Comparison of ENCODE assay signal across 8 cellular contexts in genomic region chr10:44958897-44959242, GRCh38. TPM values are rescaled to one million over a fixed set of nuclear protein-coding genes. Genes with fewer than 3 reads are reported as not detected.
DNase-seq lines count a peak whose midpoint lies in the region; ATAC-seq and TF ChIP-seq lines count a peak whose summit lies in the region.

No MANE protein-coding gene starts in this region.

- H2AFZ ChIP-seq in OCI-LY1 (ENCODE audit: low read length) (peak overlapping the region; percentile 49; the same call in 1 of the 2 replicates), neural progenitor cell (replicated peaks) (peak overlapping the region; percentile 86)

- H3K27ac ChIP-seq in OCI-LY1 (ENCODE audit: low read depth, low read length, poor library complexity, severe bottlenecking), result no peak overlapping the region
- no peak overlapping the region for H3K27ac ChIP-seq in neural progenitor cell

- no peaks in the 10 kb centered on the region for H3K79me2 ChIP-seq in OCI-LY1 (ENCODE audit: insufficient read depth, low read length)
- peaks cover 14% of the 10 kb centered on the region for H3K79me2 ChIP-seq in neural progenitor cell (ENCODE audit: low read depth)

- TF ChIP-seq CTCF in OCI-LY1 (IDR thresholded peaks at IDR 0.05; ENCODE audit: low read length) (no peak), neural progenitor cell (IDR thresholded peaks at IDR 0.05) (no peak)

- ATAC-seq in HG02981 (IDR thresholded peaks at IDR 0.05; ENCODE audit: unreplicated experiment), result no peak

- H3K9me3 Mint-ChIP-seq in neural progenitor cell, result no peaks in the 10 kb centered on the region

- H3K9me2 ChIP-seq in OCI-LY1 (ENCODE audit: low read depth, low read length), result no peaks in the 10 kb centered on the region

- peak; percentile 80 for DNase-seq in CD1c-positive myeloid dendritic cell (ENCODE audit: extremely low spot score)
- DNase-seq in neural progenitor cell (ENCODE audit: low spot score), result no peak
- no peak for DNase-seq in hypothalamus (lab: John Stamatoyannopoulos, UW)
- DNase-seq in EL, result no peak
- no peak for DNase-seq in NCI-H2171 (lab: John Stamatoyannopoulos, UW)

- H3K36me3 ChIP-seq in OCI-LY1 (ENCODE audit: insufficient read depth, low read length) (no peaks in the 10 kb centered on the region; the same call in 1 of the 2 replicates), endocrine pancreas (ENCODE audit: control insufficient read depth, insufficient read depth, low read length) (no peaks in the 10 kb centered on the region), neural progenitor cell (no peaks in the 10 kb centered on the region)

- H3K4me3 ChIP-seq in OCI-LY1 (ENCODE audit: low read depth, low read length, poor library complexity, severe bottlenecking) (peak overlapping the region; percentile 68), endocrine pancreas (ENCODE audit: control insufficient read depth, insufficient read depth, low read length) (peak overlapping the region; percentile 38), neural progenitor cell (peak overlapping the region; percentile 75)

- peaks cover 13% of the 10 kb centered on the region for H3K4me1 ChIP-seq in OCI-LY1 (ENCODE audit: insufficient read depth, low read length, severe bottlenecking)
- peaks cover 10% of the 10 kb centered on the region for H3K4me1 ChIP-seq in endocrine pancreas (ENCODE audit: control insufficient read depth, insufficient read depth, low read length)
- H3K4me1 ChIP-seq in neural progenitor cell, result peaks cover 34% of the 10 kb centered on the region

- peaks cover 54% of the 10 kb centered on the region for H3K4me1 Mint-ChIP-seq in neural progenitor cell

- no peaks in the 10 kb centered on the region for H3F3A ChIP-seq in OCI-LY1 (ENCODE audit: insufficient read depth, low read length)
- peaks cover 11% of the 10 kb centered on the region for H3F3A ChIP-seq in neural progenitor cell (ENCODE audit: low read depth)

- no peaks in the 10 kb centered on the region for H3K9me3 ChIP-seq in OCI-LY1 (ENCODE audit: low read length)
- no peaks in the 10 kb centered on the region for H3K9me3 ChIP-seq in endocrine pancreas (ENCODE audit: control insufficient read depth, low read length)
- H3K9me3 ChIP-seq in neural progenitor cell (ENCODE audit: low read depth), result no peaks in the 10 kb centered on the region

- H3K27ac Mint-ChIP-seq in neural progenitor cell, result peak overlapping the region; percentile 14

- peaks cover 7% of the 10 kb centered on the region for H3K36me3 Mint-ChIP-seq in neural progenitor cell

- H3K4me3 Mint-ChIP-seq in neural progenitor cell, result peak overlapping the region; percentile 86

- H3K9ac ChIP-seq in OCI-LY1 (ENCODE audit: low read length) (peak overlapping the region; percentile 69), endocrine pancreas (ENCODE audit: control insufficient read depth, insufficient read depth, low read length) (peak overlapping the region; percentile 22), neural progenitor cell (peak overlapping the region; percentile 47)

- H4K20me1 ChIP-seq in OCI-LY1 (ENCODE audit: insufficient read depth, low read length) (no peaks in the 10 kb centered on the region), neural progenitor cell (ENCODE audit: low read depth) (no peaks in the 10 kb centered on the region)

- no peaks in the 10 kb centered on the region for H3K27me3 Mint-ChIP-seq in neural progenitor cell (ENCODE audit: insufficient read depth, low read depth)

- H3K27me3 ChIP-seq in OCI-LY1 (ENCODE audit: insufficient read depth, low read length) (no peaks in the 10 kb centered on the region), endocrine pancreas (ENCODE audit: control insufficient read depth, insufficient read depth, low read length) (no peaks in the 10 kb centered on the region), neural progenitor cell (peaks cover 16% of the 10 kb centered on the region)

- H3K4me2 ChIP-seq in OCI-LY1 (ENCODE audit: low read length) (peak overlapping the region; percentile 77), neural progenitor cell (peak overlapping the region; percentile 97)

RNA-seq across cellular contexts. Expression of gene RASSF4, which starts 0.7 kb away (rescaled TPM):
- 3.1 and 9.7 TPM in 2 replicates for total RNA-seq in neural progenitor cell (ENCODE audit: low replicate concordance)

RNA-seq across cellular contexts. Expression of gene DEPP1, which starts 19.7 kb away (rescaled TPM):
- total RNA-seq in neural progenitor cell (ENCODE audit: low replicate concordance), result 0.71 TPM in 1 of 2 replicates, not detected in the other

RNA-seq across cellular contexts. Expression of gene ZNF22, which starts 41.9 kb away (rescaled TPM):
- 60.2 and 81.0 TPM in 2 replicates for total RNA-seq in neural progenitor cell (ENCODE audit: low replicate concordance)

RNA-seq across cellular contexts. Expression of gene TMEM72, which starts 47.7 kb away (rescaled TPM):
- not detected in 2 replicates for total RNA-seq in neural progenitor cell (ENCODE audit: low replicate concordance)
